15 cellular contexts compared by ENCODE assay signal in the genomic region with DNA sequence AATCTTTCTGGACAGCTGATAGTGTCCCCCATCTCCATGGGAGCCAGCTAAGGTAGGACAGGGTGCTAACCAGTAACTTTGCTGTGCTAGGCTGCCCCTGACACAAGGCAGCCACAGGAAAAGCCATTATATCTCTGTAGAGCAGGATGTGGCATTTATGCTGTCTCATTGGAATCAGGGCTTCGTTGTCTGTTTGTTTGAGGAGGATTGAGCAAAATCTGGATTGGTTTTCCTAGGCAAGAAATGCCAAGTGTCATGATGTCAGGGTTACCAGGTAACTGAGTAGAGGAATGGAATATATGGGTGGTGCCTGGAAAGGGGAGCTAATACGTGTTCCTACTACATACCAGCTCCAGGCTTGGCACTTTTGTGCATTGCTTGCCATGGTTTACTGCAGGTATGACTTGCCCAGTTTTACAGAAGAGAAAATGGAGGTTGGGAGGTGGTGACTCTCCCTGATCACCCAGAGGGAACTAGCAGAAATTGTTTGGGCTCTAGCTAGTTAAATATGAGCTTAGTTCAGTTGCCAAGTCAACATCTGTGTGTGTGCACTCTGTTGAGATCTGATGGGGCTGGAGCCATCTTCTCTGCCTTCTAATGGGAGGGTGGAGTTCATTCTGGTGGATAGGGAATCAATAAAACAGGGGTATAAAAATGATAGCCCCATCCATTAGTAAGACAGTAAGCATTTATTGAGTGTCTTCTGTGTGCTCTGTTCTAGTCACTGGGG. TPM values are rescaled to one million over a fixed set of nuclear protein-coding genes. Genes with fewer than 3 reads are reported as not detected.
"Had no signal": no experiment of that assay in that cellular context is flagged by ENCODE, and none has a peak within 500 bp of the region (broad histone marks: within the 10 kb centered on the region; RNA-seq: fewer than 3 reads in every experiment).

No MANE protein-coding gene starts in this region.

- ATAC-seq: left lung; stimulated activated naive CD8-positive, alpha-beta T cell treated with anti-CD3 and anti-CD28 coated beads, Interleukin-15, Interleukin-2, amounts not matched to agents 100 U/mL and 50 U/mL, for 24 hours; upper lobe of right lung had no signal

- H3K27ac ChIP-seq: esophagus squamous epithelium, left lung, testis, upper lobe of right lung had no signal

- H3K9me3 ChIP-seq: esophagus squamous epithelium, left lung, testis, upper lobe of right lung had no signal

- DNase-seq: activated CD4-positive, alpha-beta T cell treated with anti-CD3 and anti-CD28 coated beads for 4 hours; activated effector memory CD4-positive, alpha-beta T cell treated with Interleukin-2 at 50 U/mL for 16 hours; activated T-cell treated with anti-CD3 and anti-CD28 coated beads for 4 hours; esophagus squamous epithelium; foreskin fibroblast; head of caudate nucleus; left lung; mesendoderm; stimulated activated CD4-positive, alpha-beta T cell treated with anti-CD3 and anti-CD28 coated beads, Interleukin-12 subunit alpha, Interleukin-12 subunit beta, amount 100 ng/mL, for 4 hours; stimulated activated CD4-positive, alpha-beta T cell treated with anti-CD3 and anti-CD28 coated beads, Interleukin-2, amount 100 ng/mL, for 48 hours; stimulated activated naive CD8-positive, alpha-beta T cell treated with anti-CD3 and anti-CD28 coated beads, Interleukin-15, Interleukin-2, amounts not matched to agents 100 U/mL and 50 U/mL, for 24 hours; testis; upper lobe of right lung had no signal

- H3K4me3 ChIP-seq: esophagus squamous epithelium, left lung, testis, upper lobe of right lung had no signal

- H3K4me1 ChIP-seq: esophagus squamous epithelium, left lung, testis, upper lobe of right lung had no signal

- H3K27me3 ChIP-seq: testis, upper lobe of right lung had no signal

- H3K36me3 ChIP-seq: esophagus squamous epithelium, left lung, upper lobe of right lung had no signal

RNA-seq across cellular contexts. Expression of gene GNAO1, which starts 33.9 kb away (rescaled TPM):
- total RNA-seq: osteoblast, pulmonary artery endothelial cell had no signal
